Comparison of ENCODE assay signal across 8 cellular contexts in genomic region chr4:141220655-141221605, GRCh38. TPM values are rescaled to one million over a fixed set of nuclear protein-coding genes. Genes with fewer than 3 reads are reported as not detected.
DNase-seq lines count a peak whose midpoint lies in the region; ATAC-seq and TF ChIP-seq lines count a peak whose summit lies in the region.

Gene ZNF330 (plus strand): TSS chr4:141220895. CDS start chr4:141222372, 1,477 bp downstream.

- peaks cover 40% of the 10 kb centered on the region for H3K4me1 Mint-ChIP-seq in activated T-cell treated with anti-CD3 and anti-CD28 coated beads, Interleukin-2, amount 50 U/mL, for 72 hours (ENCODE audit: low read depth)

- no peak for TF ChIP-seq EP300 in esophagus muscularis mucosa (IDR thresholded peaks at IDR 0.05)

- H3K4me3 ChIP-seq in Panc1 (ENCODE audit: low read depth in 2 of 2, low read length in 2 of 2) (peak within 1 kb of the TSS; percentile 79 to 91), esophagus muscularis mucosa (peak within 1 kb of the TSS; percentile 88 to 98 (median 94)), muscle layer of duodenum (ENCODE audit: low read depth in 1 of 2, low read length in 2 of 2) (peak within 1 kb of the TSS; percentile 92 to 95)

- H3K4me3 Mint-ChIP-seq in activated T-cell treated with anti-CD3 and anti-CD28 coated beads, Interleukin-2, amount 50 U/mL, for 72 hours, result peak within 1 kb of the TSS; percentile 93 to 95

- intact Hi-C loops in Panc1 (cut with micrococcal nuclease; ENCODE audit: unreplicated experiment), result no loop called here
- intact Hi-C loops in esophagus muscularis mucosa (cut with DNase I), result loop anchor here (10.0 kb wide), 1 partner anchor 356 kb away; no protein-coding TSS in a partner anchor

- peaks cover 3 to 18% of the 10 kb centered on the region in 2 donors for H3K36me3 Mint-ChIP-seq in activated T-cell treated with anti-CD3 and anti-CD28 coated beads, Interleukin-2, amount 50 U/mL, for 72 hours (ENCODE audit: insufficient read depth in 2 of 2)

- no peaks in the 10 kb centered on the region for H3K9me3 ChIP-seq in Panc1 (ENCODE audit: control insufficient read depth, insufficient read depth, low read depth, low read length)
- no peaks in the 10 kb centered on the region for H3K9me3 ChIP-seq in esophagus muscularis mucosa
- no peaks in the 10 kb centered on the region for H3K9me3 ChIP-seq in muscle layer of duodenum (ENCODE audit: control insufficient read depth in 1 of 2, low read length in 2 of 2)

- H3K36me3 ChIP-seq in Panc1 (ENCODE audit: control insufficient read depth, insufficient read depth, low read length) (no peaks in the 10 kb centered on the region; the same call in none of the 2 replicates), esophagus muscularis mucosa (peaks cover 0 to 14% (median 3%) of the 10 kb centered on the region in 4 donors), muscle layer of duodenum (ENCODE audit: control insufficient read depth in 1 of 2, insufficient read depth in 2 of 2, low read length in 2 of 2) (peaks cover 8 to 11% of the 10 kb centered on the region in 2 donors)

- H3K27me3 Mint-ChIP-seq in activated T-cell treated with anti-CD3 and anti-CD28 coated beads, Interleukin-2, amount 50 U/mL, for 72 hours (ENCODE audit: low read depth), result no peaks in the 10 kb centered on the region

- no TSS peak for BruUV-seq in Panc1 (replicated peaks; lab: Mats Ljungman, UMichigan)

- peak within 1 kb of the TSS; percentile 94 for H3K27ac Mint-ChIP-seq in activated T-cell treated with anti-CD3 and anti-CD28 coated beads, Interleukin-2, amount 50 U/mL, for 72 hours

- TF ChIP-seq CTCF in Panc1 (IDR thresholded peaks at IDR 0.05) (peak; percentile 46), esophagus muscularis mucosa (IDR thresholded peaks at IDR 0.05) (peak in 2 of 3 experiments; percentile 17 to 32)

- WGBS in esophagus muscularis mucosa, result 0% methylated on average over 22 of the region's 56 CpGs

- H3K27ac ChIP-seq in Panc1 (ENCODE audit: low read length) (peak within 1 kb of the TSS; percentile 84), esophagus muscularis mucosa (replicated peaks in 1 of 4) (peak within 1 kb of the TSS; percentile 94 to 99 (median 98)), muscle layer of duodenum (ENCODE audit: low read length) (peak within 1 kb of the TSS; percentile 97)

- POLR2A ChIA-PET in Panc1 (lab: Charles Lee), result no interaction called here

- TF ChIP-seq POLR2A in esophagus muscularis mucosa (IDR thresholded peaks at IDR 0.05; ENCODE audit: low read depth), result peak; percentile 92

- H3K27me3 ChIP-seq in Panc1 (ENCODE audit: control insufficient read depth, insufficient read depth, low read length) (no peaks in the 10 kb centered on the region), esophagus muscularis mucosa (no peaks in the 10 kb centered on the region), muscle layer of duodenum (ENCODE audit: low read depth, low read length) (no peaks in the 10 kb centered on the region)

- peaks cover 6% of the 10 kb centered on the region; the same call in 1 of the 2 replicates for H3K4me1 ChIP-seq in Panc1 (ENCODE audit: control insufficient read depth, insufficient read depth, low read length)
- H3K4me1 ChIP-seq in esophagus muscularis mucosa, result peaks cover 13 to 48% (median 33%) of the 10 kb centered on the region in 4 donors
- peaks cover 0 to 20% of the 10 kb centered on the region in 2 donors for H3K4me1 ChIP-seq in muscle layer of duodenum (ENCODE audit: control insufficient read depth in 1 of 2, insufficient read depth in 2 of 2, low read length in 2 of 2)

- CTCF ChIA-PET in Panc1 (lab: Charles Lee), result no interaction called here

- peak; percentile 90 for ATAC-seq in GM21515 (IDR thresholded peaks at IDR 0.05; ENCODE audit: unreplicated experiment)
- peak; percentile 98 for ATAC-seq in Panc1
- ATAC-seq in activated T-cell treated with anti-CD3 and anti-CD28 coated beads, Interleukin-2, amount 50 U/mL, for 72 hours (replicated peaks in 1 of 2), result peak; percentile 89 to 92

- no peaks in the 10 kb centered on the region for H3K9me3 Mint-ChIP-seq in activated T-cell treated with anti-CD3 and anti-CD28 coated beads, Interleukin-2, amount 50 U/mL, for 72 hours

- peak; percentile 38 for DNase-seq in DMS53 treated with DMSO at 0.1 percent for 48 hours (lab: John Stamatoyannopoulos, UW; ENCODE audit: unreplicated experiment)
- peak; percentile 76 for DNase-seq in HuH-7 (ENCODE audit: low spot score)
- peak; percentile 27 for DNase-seq in Panc1 (ENCODE audit: low read depth, low spot score)
- DNase-seq in activated T-cell treated with anti-CD3 and anti-CD28 coated beads, Interleukin-2, amount 50 U/mL, for 72 hours, result peak; percentile 87 to 92
- peak; percentile 96 for DNase-seq in esophagus muscularis mucosa (ENCODE audit: extremely low spot score)
- peak; percentile 66 to 78 for DNase-seq in stimulated activated CD8-positive, alpha-beta memory T cell treated with anti-CD3 and anti-CD28 coated beads, Interleukin-7, amount 100 ng/mL, for 4 hours (ENCODE audit: low read depth in 2 of 2)

- in situ Hi-C loops in Panc1 (cut with HindIII; ENCODE audit: low pct_unique_long_range_greater_than_20kb, low sequenced_read_pairs), result no loop called here

RNA-seq across cellular contexts. Expression of gene ZNF330, which starts in this region (rescaled TPM):
- total RNA-seq in Panc1 (2021; ENCODE audit: unreplicated experiment) (18.9 TPM), esophagus muscularis mucosa (10 to 100 TPM; 27.5 to 42.4 (median 32.8) TPM)
- 18.1 TPM for polyA plus RNA-seq in Panc1 (2012; ENCODE audit: insufficient read length)
- total RNA-seq in activated T-cell treated with anti-CD3 and anti-CD28 coated beads, Interleukin-2, amount 50 U/mL, for 72 hours, result 10 to 100 TPM; 47.3 to 62.8 TPM

Comparison
In these comparisons a context has a peak if more than half of its experiments do, and no peak if none do; other contexts are left out.
1. Peak in every context shown above with its lines: DNase-seq, ATAC-seq, H3K4me3 ChIP-seq and H3K27ac ChIP-seq.
2. DNase-seq: peak in every context shown above with its lines; median percentile 96 in esophagus muscularis mucosa; 90 in activated T-cell treated with anti-CD3 and anti-CD28 coated beads, Interleukin-2, amount 50 U/mL, for 72 hours; 76 in HuH-7; 72 in stimulated activated CD8-positive, alpha-beta memory T cell treated with anti-CD3 and anti-CD28 coated beads, Interleukin-7, amount 100 ng/mL, for 4 hours; 38 in DMS53 treated with DMSO at 0.1 percent for 48 hours; 27 in Panc1.